Comparison of ENCODE assay signal across 19 cellular contexts in the genomic region with DNA sequence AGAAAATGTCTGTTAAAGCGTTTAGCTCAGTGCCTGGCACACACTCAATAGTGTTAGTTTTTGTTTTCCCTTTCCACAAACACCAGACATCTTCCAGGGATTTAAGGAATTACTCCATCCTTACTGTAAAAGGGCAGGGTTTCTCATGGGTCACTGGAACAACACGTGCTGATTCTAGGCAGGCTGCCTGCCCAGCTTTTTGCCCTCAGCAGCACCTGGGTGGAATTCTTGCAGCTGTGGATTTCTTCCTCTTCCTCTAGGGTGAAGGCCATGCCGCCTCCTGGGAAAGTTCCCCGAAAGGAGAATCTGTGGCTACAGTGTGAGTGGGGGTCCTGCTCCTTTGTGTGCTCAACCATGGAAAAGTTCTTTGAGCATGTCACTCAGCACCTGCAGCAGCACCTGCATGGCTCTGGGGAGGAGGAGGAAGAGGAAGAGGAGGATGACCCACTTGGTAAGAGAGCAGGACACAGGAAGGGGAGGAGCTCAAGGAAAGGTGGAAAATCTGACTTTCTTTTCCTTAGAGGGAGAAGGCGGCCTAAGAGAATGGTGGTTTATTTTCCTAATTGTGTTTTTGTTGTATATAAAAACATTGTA. TPM values are rescaled to one million over a fixed set of nuclear protein-coding genes. Genes with fewer than 3 reads are reported as not detected.
A peak's percentile ranks its signal among the peaks of the same experiment; 100 is the strongest.
DNase-seq lines count a peak whose midpoint lies in the region; ATAC-seq and TF ChIP-seq lines count a peak whose summit lies in the region.
"Had no signal": no experiment of that assay in that cellular context is flagged by ENCODE, and none has a peak within 500 bp of the region (broad histone marks: within the 10 kb centered on the region; RNA-seq: fewer than 3 reads in every experiment).

No MANE protein-coding gene starts in this region.

- H3K9me3 Mint-ChIP-seq in CD8-positive, alpha-beta T cell: no peaks in the 10 kb centered on the region
- no peaks in the 10 kb centered on the region for H3K9me3 Mint-ChIP-seq in activated naive CD8-positive, alpha-beta T cell treated with anti-CD3 and anti-CD28 coated beads, Interleukin-2, amount 10 ng/mL, durations not matched to agents 7 days and 5 days
- H3K9me3 Mint-ChIP-seq: T-helper 1 cell treated with Interleukin-12 subunit alpha and Interleukin-12 subunit beta and Interleukin-4 antibody, amounts not matched to agents 30 μg/mL and 1 μg/mL, for 36 hours had no signal

- H3K4me1 ChIP-seq in BLaER1 (peaks cover 26% of the 10 kb centered on the region), muscle layer of duodenum (ENCODE audit: control insufficient read depth in 1 of 2, insufficient read depth in 2 of 2, low read length in 2 of 2) (peaks cover 4 to 13% of the 10 kb centered on the region in 2 donors), suprapubic skin (peaks cover 32% of the 10 kb centered on the region), gastrocnemius medialis (peaks cover 12 to 18% of the 10 kb centered on the region in 2 donors)
- H3K4me1 ChIP-seq in CD8-positive, alpha-beta T cell (ENCODE audit: insufficient read depth, low read length): peaks cover 10% of the 10 kb centered on the region

- no peaks in the 10 kb centered on the region for H3K27me3 Mint-ChIP-seq in CD8-positive, alpha-beta T cell (ENCODE audit: low read depth)
- no peaks in the 10 kb centered on the region for H3K27me3 Mint-ChIP-seq in activated naive CD8-positive, alpha-beta T cell treated with anti-CD3 and anti-CD28 coated beads, Interleukin-2, amount 10 ng/mL, durations not matched to agents 7 days and 5 days
- H3K27me3 Mint-ChIP-seq: B cell had no signal

- intact Hi-C loops in CD8-positive, alpha-beta T cell (cut with DNase I, micrococcal nuclease): no loop called here
- intact Hi-C loops in gastrocnemius medialis (cut with DNase I; ENCODE audit: low total_unique reads): no loop called here

- no peak for TF ChIP-seq POLR2A in suprapubic skin (IDR thresholded peaks at IDR 0.05)
- no peak for TF ChIP-seq POLR2A in gastrocnemius medialis (IDR thresholded peaks at IDR 0.05)

- POLR2A ChIA-PET in CD8-positive, alpha-beta T cell (lab: Charles Lee): interaction anchor here (1.5 kb wide), 1 partner anchor 31 kb away, joined by 5 read pairs; a partner anchor contains a TSS
- POLR2A ChIA-PET in activated naive CD8-positive, alpha-beta T cell treated with anti-CD3 and anti-CD28 coated beads, Interleukin-2, amount 10 ng/mL, durations not matched to agents 7 days and 5 days (lab: Charles Lee): interaction anchor here (1.4 kb wide), 1 partner anchor 25 kb away, joined by 4 read pairs; the partner anchor contains the start of gene DPAGT1

- H3K4me3 Mint-ChIP-seq in CD8-positive, alpha-beta T cell: no peak overlapping the region
- H3K4me3 Mint-ChIP-seq in activated naive CD8-positive, alpha-beta T cell treated with anti-CD3 and anti-CD28 coated beads, Interleukin-2, amount 10 ng/mL, durations not matched to agents 7 days and 5 days: no peak overlapping the region
- H3K4me3 Mint-ChIP-seq: B cell; T-helper 1 cell treated with Interleukin-12 subunit alpha and Interleukin-12 subunit beta and Interleukin-4 antibody, amounts not matched to agents 30 μg/mL and 1 μg/mL, for 36 hours had no signal

- H3K9me3 ChIP-seq in BLaER1 (no peaks in the 10 kb centered on the region), muscle layer of duodenum (ENCODE audit: control insufficient read depth in 1 of 2, low read length in 2 of 2) (no peaks in the 10 kb centered on the region), suprapubic skin (no peaks in the 10 kb centered on the region), gastrocnemius medialis (no peaks in the 10 kb centered on the region)
- no peaks in the 10 kb centered on the region for H3K9me3 ChIP-seq in CD8-positive, alpha-beta T cell (ENCODE audit: low read length)
- H3K9me3 ChIP-seq: breast epithelium had no signal

- peaks cover 33% of the 10 kb centered on the region for H3K4me1 Mint-ChIP-seq in CD8-positive, alpha-beta T cell (ENCODE audit: low read depth)
- H3K4me1 Mint-ChIP-seq in activated naive CD8-positive, alpha-beta T cell treated with anti-CD3 and anti-CD28 coated beads, Interleukin-2, amount 10 ng/mL, durations not matched to agents 7 days and 5 days: peaks cover 18% of the 10 kb centered on the region

- in situ Hi-C loops in gastrocnemius medialis (cut with MboI; ENCODE audit: low sequenced_read_pairs in 4 of 4): no loop called here

- H3K36me3 Mint-ChIP-seq in CD8-positive, alpha-beta T cell: peaks cover 64% of the 10 kb centered on the region
- H3K36me3 Mint-ChIP-seq in activated naive CD8-positive, alpha-beta T cell treated with anti-CD3 and anti-CD28 coated beads, Interleukin-2, amount 10 ng/mL, durations not matched to agents 7 days and 5 days: peaks cover 10% of the 10 kb centered on the region

- no peak for TF ChIP-seq EP300 in suprapubic skin (IDR thresholded peaks at IDR 0.05)

- no peak overlapping the region for H3K9ac ChIP-seq in BLaER1

- CTCF ChIA-PET in CD8-positive, alpha-beta T cell (lab: Charles Lee): interaction anchor here (1.2 to 1.7 kb wide), 4 partner anchors 9 to 120 kb away, joined by 3 to 5 read pairs (median 3); partner anchors contain the start of gene DPAGT1

- H3K27ac Mint-ChIP-seq in CD8-positive, alpha-beta T cell: peak overlapping the region; percentile 45
- H3K27ac Mint-ChIP-seq in activated naive CD8-positive, alpha-beta T cell treated with anti-CD3 and anti-CD28 coated beads, Interleukin-2, amount 10 ng/mL, durations not matched to agents 7 days and 5 days: peak overlapping the region; percentile 3
- H3K27ac Mint-ChIP-seq: B cell had no signal

- H4K20me1 ChIP-seq in BLaER1: peaks cover 16% of the 10 kb centered on the region

- no peak for ATAC-seq in CD8-positive, alpha-beta T cell
- ATAC-seq in activated naive CD8-positive, alpha-beta T cell treated with anti-CD3 and anti-CD28 coated beads, Interleukin-2, amount 10 ng/mL, durations not matched to agents 7 days and 5 days (ENCODE audit: low read depth): no peak
- no peak for ATAC-seq in gastrocnemius medialis

- H3K36me3 ChIP-seq in BLaER1 (peaks cover 70% of the 10 kb centered on the region), muscle layer of duodenum (ENCODE audit: control insufficient read depth in 1 of 2, insufficient read depth in 2 of 2, low read length in 2 of 2) (peaks cover 13 to 44% of the 10 kb centered on the region in 2 donors), suprapubic skin (peaks cover 43% of the 10 kb centered on the region), gastrocnemius medialis (peaks cover 0 to 68% of the 10 kb centered on the region in 2 donors)
- H3K36me3 ChIP-seq in CD8-positive, alpha-beta T cell (ENCODE audit: insufficient read depth, low read length): peaks cover 16% of the 10 kb centered on the region
- H3K36me3 ChIP-seq: breast epithelium had no signal

- TF ChIP-seq CTCF in CD8-positive, alpha-beta T cell (IDR thresholded peaks at IDR 0.05): no peak
- TF ChIP-seq CTCF in suprapubic skin (IDR thresholded peaks at IDR 0.05) (no peak), gastrocnemius medialis (IDR thresholded peaks at IDR 0.05 in 4 of 5, conservative IDR thresholded peaks at IDR 0.05 in 1 of 5) (no peak)

- H3K27me3 ChIP-seq in BLaER1: no peaks in the 10 kb centered on the region
- no peaks in the 10 kb centered on the region for H3K27me3 ChIP-seq in CD8-positive, alpha-beta T cell (ENCODE audit: insufficient read depth, low read length)
- no peaks in the 10 kb centered on the region for H3K27me3 ChIP-seq in muscle layer of duodenum (ENCODE audit: low read depth, low read length)
- H3K27me3 ChIP-seq in suprapubic skin: no peaks in the 10 kb centered on the region
- H3K27me3 ChIP-seq in gastrocnemius medialis: no peaks in the 10 kb centered on the region
- H3K27me3 ChIP-seq: breast epithelium had no signal

- no peak for DNase-seq in CD8-positive, alpha-beta T cell
- no peak for DNase-seq in activated naive CD8-positive, alpha-beta T cell treated with anti-CD3 and anti-CD28 coated beads, Interleukin-2, amount 10 ng/mL, durations not matched to agents 7 days and 5 days
- DNase-seq in DMS53 treated with DMSO at 0.1 percent for 48 hours (lab: John Stamatoyannopoulos, UW; ENCODE audit: unreplicated experiment) (no peak), NCI-H1417 (lab: John Stamatoyannopoulos, UW) (no peak), suprapubic skin (ENCODE audit: low spot score in 2 of 2) (no peak), gastrocnemius medialis (no peak)
- DNase-seq: activated effector memory CD4-positive, alpha-beta T cell treated with Interleukin-2 at 50 U/mL for 16 hours; DMS79 treated with DMSO at 0.1 percent for 48 hours; effector CD4-positive, alpha-beta T cell; NCI-H2107; NCI-H82; right cardiac atrium; RPMI8226; stimulated activated CD4-positive, alpha-beta T cell treated with anti-CD3 and anti-CD28 coated beads, Interleukin-4, amount 100 ng/mL, for 24 hours had no signal

- peak overlapping the region; percentile 64 for H3K4me2 ChIP-seq in BLaER1

- H3K27ac ChIP-seq in BLaER1 (no peak overlapping the region), muscle layer of duodenum (ENCODE audit: low read length) (peak overlapping the region; percentile 65), suprapubic skin (no peak overlapping the region), gastrocnemius medialis (no peak overlapping the region)
- H3K27ac ChIP-seq in CD8-positive, alpha-beta T cell (ENCODE audit: low read depth, low read length): no peak overlapping the region
- H3K27ac ChIP-seq: breast epithelium had no signal

- H3K4me3 ChIP-seq in BLaER1 (no peak overlapping the region), muscle layer of duodenum (ENCODE audit: low read depth in 1 of 2, low read length in 2 of 2) (no peak overlapping the region), suprapubic skin (no peak overlapping the region), gastrocnemius medialis (no peak overlapping the region)
- H3K4me3 ChIP-seq in CD8-positive, alpha-beta T cell (ENCODE audit: low read depth, low read length): no peak overlapping the region
- H3K4me3 ChIP-seq: breast epithelium had no signal

- 55% methylated on average over 5 of the region's 5 CpGs for WGBS in suprapubic skin

RNA-seq across cellular contexts. Expression of gene HINFP, which starts 5.4 kb away (rescaled TPM):
- total RNA-seq in CD8-positive, alpha-beta T cell: 10 to 100 TPM; 17.0 to 19.5 TPM
- 10 to 100 TPM; 52.4 to 52.6 TPM for total RNA-seq in activated naive CD8-positive, alpha-beta T cell treated with anti-CD3 and anti-CD28 coated beads, Interleukin-2, amount 10 ng/mL, durations not matched to agents 7 days and 5 days
- total RNA-seq in suprapubic skin: 10 to 100 TPM; 16.1 to 45.1 (median 26.7) TPM
- total RNA-seq in gastrocnemius medialis: 10 to 100 TPM in 3 of 4 donors, 1 to 10 TPM in 1; 8.1 to 17.8 (median 15.3) TPM

RNA-seq across cellular contexts. Expression of gene C2CD2L, which starts 19.6 kb away (rescaled TPM):
- 10 to 100 TPM; 13.4 to 15.0 TPM for total RNA-seq in CD8-positive, alpha-beta T cell
- total RNA-seq in activated naive CD8-positive, alpha-beta T cell treated with anti-CD3 and anti-CD28 coated beads, Interleukin-2, amount 10 ng/mL, durations not matched to agents 7 days and 5 days: 10 to 100 TPM; 32.2 to 32.6 TPM
- total RNA-seq in suprapubic skin: 10 to 100 TPM; 20.1 to 25.9 (median 21.5) TPM
- 10 to 100 TPM; 10.0 to 30.7 (median 18.7) TPM for total RNA-seq in gastrocnemius medialis

RNA-seq across cellular contexts. Expression of gene ABCG4, which starts 22.1 kb away (rescaled TPM):
- not detected for total RNA-seq in CD8-positive, alpha-beta T cell
- total RNA-seq in activated naive CD8-positive, alpha-beta T cell treated with anti-CD3 and anti-CD28 coated beads, Interleukin-2, amount 10 ng/mL, durations not matched to agents 7 days and 5 days: not detected
- total RNA-seq in suprapubic skin (1 to 10 TPM in 2 of 4 donors, under 1 TPM in 2; 0.26 to 1.6 (median 0.73) TPM), gastrocnemius medialis (not detected)
- total RNA-seq: B cell had no signal

RNA-seq across cellular contexts. Expression of gene DPAGT1, which starts 25.1 kb away (rescaled TPM):
- 1 to 10 TPM; 9.4 to 9.9 TPM for total RNA-seq in CD8-positive, alpha-beta T cell
- total RNA-seq in activated naive CD8-positive, alpha-beta T cell treated with anti-CD3 and anti-CD28 coated beads, Interleukin-2, amount 10 ng/mL, durations not matched to agents 7 days and 5 days: 10 to 100 TPM; 43.2 to 56.1 TPM
- total RNA-seq in suprapubic skin: 10 to 100 TPM; 21.2 to 32.2 (median 26.9) TPM
- 10 to 100 TPM in 3 of 4 donors, 1 to 10 TPM in 1; 8.9 to 34.0 (median 15.1) TPM for total RNA-seq in gastrocnemius medialis

RNA-seq across cellular contexts. Expression of gene NLRX1, which starts 41.8 kb away (rescaled TPM):
- 1 to 10 TPM; 5.1 TPM for total RNA-seq in CD8-positive, alpha-beta T cell
- 10 to 100 TPM; 20.7 to 25.2 TPM for total RNA-seq in activated naive CD8-positive, alpha-beta T cell treated with anti-CD3 and anti-CD28 coated beads, Interleukin-2, amount 10 ng/mL, durations not matched to agents 7 days and 5 days
- total RNA-seq in suprapubic skin (10 to 100 TPM; 20.7 to 31.5 (median 30.4) TPM), gastrocnemius medialis (10 to 100 TPM; 12.2 to 21.3 (median 16.4) TPM)
